Comparison of ENCODE assay signal across 8 cellular contexts in the genomic region with DNA sequence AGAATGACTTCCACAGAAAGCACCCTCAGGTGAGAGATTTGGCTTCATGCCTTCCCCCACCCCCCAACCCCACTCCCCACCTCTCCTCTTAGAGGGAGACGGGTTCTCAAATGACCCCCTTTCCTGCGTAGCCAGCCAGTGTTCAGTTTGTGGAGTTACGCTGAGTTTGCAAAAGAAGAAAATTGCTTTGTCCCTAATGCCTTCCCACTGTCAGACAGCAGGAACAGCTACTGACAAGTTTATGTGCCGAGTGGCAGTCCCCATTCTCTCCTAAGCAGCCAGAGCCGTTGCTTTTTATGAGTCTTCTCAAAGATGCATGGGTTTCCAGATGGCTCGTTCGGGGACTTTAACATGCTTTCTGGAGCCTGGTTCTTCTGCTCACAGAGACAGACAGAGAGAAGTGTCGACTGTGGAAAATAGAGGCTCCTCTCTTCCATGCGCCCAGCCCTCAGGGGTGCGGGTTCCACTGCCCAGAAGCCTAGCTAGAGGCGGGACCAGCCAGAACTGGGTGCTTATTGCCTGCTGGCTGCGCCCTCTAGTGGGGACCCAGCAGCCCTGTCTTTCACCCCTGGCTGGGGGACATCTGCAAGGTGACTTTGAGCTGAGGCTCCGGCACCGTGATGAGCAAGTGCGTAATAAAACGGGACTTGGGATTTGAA.
DNase-seq lines count a peak whose midpoint lies in the region; ATAC-seq and TF ChIP-seq lines count a peak whose summit lies in the region.

No MANE protein-coding gene starts in this region.

- H3K9me3 ChIP-seq in lower lobe of right lung, result no peaks in the 10 kb centered on the region

- no peaks in the 10 kb centered on the region for H3K36me3 ChIP-seq in lower lobe of right lung

- no peak overlapping the region for H3K27ac ChIP-seq in lower lobe of right lung

- no peaks in the 10 kb centered on the region for H3K27me3 ChIP-seq in lower lobe of right lung (ENCODE audit: low read depth)

- intact Hi-C loops in lower lobe of right lung (cut with DNase I), result no loop called here

- ATAC-seq in HG03196 (IDR thresholded peaks at IDR 0.05; ENCODE audit: unreplicated experiment) (peak; percentile 66), lower lobe of right lung (peak; percentile 91 to 94), HG03378 (IDR thresholded peaks at IDR 0.05; ENCODE audit: unreplicated experiment) (no peak)

- TF ChIP-seq CTCF in lower lobe of right lung (IDR thresholded peaks at IDR 0.05), result peak; percentile 95

- no peak overlapping the region for H3K4me3 ChIP-seq in lower lobe of right lung

- peaks cover 11% of the 10 kb centered on the region for H3K4me1 ChIP-seq in lower lobe of right lung

- DNase-seq in GM03348 (ENCODE audit: low spot score) (peak; percentile 90), NCI-H526 treated with DMSO at 0.1 percent for 48 hours (lab: John Stamatoyannopoulos, UW) (peak; percentile 83), dermis microvascular lymphatic vessel endothelial cell (ENCODE audit: low read depth in 2 of 2) (peak; percentile 30 to 78), lower lobe of right lung (peak; percentile 76)
- DNase-seq in activated CD4-positive, alpha-beta T cell treated with anti-CD3 and anti-CD28 coated beads, Interleukin-2, amount 50 U/mL, for 4 hours, result peak; percentile 57 to 62
- DNase-seq in stimulated activated CD8-positive, alpha-beta memory T cell treated with anti-CD3 and anti-CD28 coated beads, Interleukin-12 subunit alpha, Interleukin-12 subunit beta, amount 100 ng/mL, for 24 hours (ENCODE audit: extremely low read depth), result peak; percentile 38

Comparison
In these comparisons a context has a peak if more than half of its experiments do, and no peak if none do; other contexts are left out.
1. DNase-seq: peak in every context shown above with its lines; median percentile 90 in GM03348; 83 in NCI-H526 treated with DMSO at 0.1 percent for 48 hours; 76 in lower lobe of right lung; 60 in activated CD4-positive, alpha-beta T cell treated with anti-CD3 and anti-CD28 coated beads, Interleukin-2, amount 50 U/mL, for 4 hours; 54 in dermis microvascular lymphatic vessel endothelial cell; 38 in stimulated activated CD8-positive, alpha-beta memory T cell treated with anti-CD3 and anti-CD28 coated beads, Interleukin-12 subunit alpha, Interleukin-12 subunit beta, amount 100 ng/mL, for 24 hours.